In genomic region chr16:3152273-3153076, GRCh38 we compare ENCODE assay signal across 8 cellular contexts. TPM values are rescaled to one million over a fixed set of nuclear protein-coding genes. Genes with fewer than 3 reads are reported as not detected.
A peak's percentile ranks its signal among the peaks of the same experiment; 100 is the strongest.
DNase-seq lines count a peak whose midpoint lies in the region; ATAC-seq and TF ChIP-seq lines count a peak whose summit lies in the region.

No MANE protein-coding gene starts in this region.

- peaks cover 1 to 22% (median 9%) of the 10 kb centered on the region in 4 donors for H3K4me1 ChIP-seq in liver (ENCODE audit: control insufficient read depth in 4 of 4, insufficient read depth in 4 of 4, low read length in 3 of 4)

- TF ChIP-seq RAD21 in liver (IDR thresholded peaks at IDR 0.05), result peak; percentile 44 to 61

- 13% methylated on average over 46 of the region's 46 CpGs for WGBS in liver

- CTCF ChIA-PET in BJ (lab: Yijun Ruan, JAX), result interaction anchor here (0.9 to 3.5 kb wide), 12 partner anchors 13 to 122 kb away, joined by 3 to 15 read pairs (median 3); partner anchors contain the start of genes OR1F1 and ZNF213
- CTCF ChIA-PET in activated CD4-positive, alpha-beta T cell treated with anti-CD3 and anti-CD28 coated beads, Interleukin-2, amount 10 ng/mL, durations not matched to agents 7 days and 5 days (lab: Charles Lee), result interaction anchor here (0.6 to 1.3 kb wide), 4 partner anchors 9 to 347 kb away, joined by 3 read pairs; no protein-coding TSS in a partner anchor

- peak; percentile 52 for TF ChIP-seq CTCF in BJ (IDR thresholded peaks at IDR 0.05; ENCODE audit: insufficient read depth, low read depth, low read length)
- TF ChIP-seq CTCF in liver (IDR thresholded peaks at IDR 0.05; ENCODE audit: low read depth, low read length, missing input control), result peak; percentile 18

- H3K27ac Mint-ChIP-seq in activated CD4-positive, alpha-beta T cell treated with anti-CD3 and anti-CD28 coated beads, Interleukin-2, amount 10 ng/mL, durations not matched to agents 7 days and 5 days, result peak overlapping the region; percentile 79

- H3K4me1 Mint-ChIP-seq in activated CD4-positive, alpha-beta T cell treated with anti-CD3 and anti-CD28 coated beads, Interleukin-2, amount 10 ng/mL, durations not matched to agents 7 days and 5 days, result peaks cover 39% of the 10 kb centered on the region

- DNase-seq in BJ (ENCODE audit: low read depth), result peak; percentile 49
- peak; percentile 97 to 99 for DNase-seq in NCI-H524 (lab: John Stamatoyannopoulos, UW)
- peak; percentile 79 for DNase-seq in activated CD4-positive, alpha-beta T cell treated with anti-CD3 and anti-CD28 coated beads, Interleukin-2, amount 10 ng/mL, durations not matched to agents 7 days and 5 days
- peak; percentile 80 to 89 for DNase-seq in dermis microvascular lymphatic vessel endothelial cell (ENCODE audit: low read depth in 2 of 2)
- peak; percentile 80 for DNase-seq in stimulated activated CD4-positive, alpha-beta T cell treated with anti-CD3 and anti-CD28 coated beads, Interleukin-4, amount 100 ng/mL, for 1 hour

- peak overlapping the region; percentile 49 for H3K4me3 ChIP-seq in BJ (ENCODE audit: low read depth, low read length)
- peak overlapping the region in 2 of 3 donors; percentile 23 to 35 for H3K4me3 ChIP-seq in liver (ENCODE audit: low read depth in 1 of 3, low read length in 3 of 3)

- peaks cover 37% of the 10 kb centered on the region for H3K27me3 Mint-ChIP-seq in activated CD4-positive, alpha-beta T cell treated with anti-CD3 and anti-CD28 coated beads, Interleukin-2, amount 10 ng/mL, durations not matched to agents 7 days and 5 days

- H3K4me3 Mint-ChIP-seq in activated CD4-positive, alpha-beta T cell treated with anti-CD3 and anti-CD28 coated beads, Interleukin-2, amount 10 ng/mL, durations not matched to agents 7 days and 5 days, result peak overlapping the region; percentile 72

- ATAC-seq in HG02610 (IDR thresholded peaks at IDR 0.05; ENCODE audit: unreplicated experiment) (peak; percentile 26), HG02571 (IDR thresholded peaks at IDR 0.05; ENCODE audit: unreplicated experiment) (no peak)

- H3K27ac ChIP-seq in liver (ENCODE audit: low read depth in 1 of 2, low read length in 2 of 2), result no peak overlapping the region

- H3K27me3 ChIP-seq in BJ (ENCODE audit: control insufficient read depth, insufficient read depth, low read length), result no peaks in the 10 kb centered on the region
- no peaks in the 10 kb centered on the region for H3K27me3 ChIP-seq in liver (ENCODE audit: control insufficient read depth in 4 of 4, insufficient read depth in 4 of 4, low read length in 3 of 4)

- no peak overlapping the region for H3K9ac ChIP-seq in liver (ENCODE audit: low read depth in 1 of 2, low read length in 2 of 2)

- H3K36me3 ChIP-seq in BJ (ENCODE audit: control insufficient read depth, insufficient read depth, low read length) (no peaks in the 10 kb centered on the region), liver (ENCODE audit: control insufficient read depth in 4 of 4, insufficient read depth in 3 of 4, low read depth in 1 of 4, low read length in 3 of 4) (no peaks in the 10 kb centered on the region)

- H3K9me3 ChIP-seq in liver (ENCODE audit: control insufficient read depth in 4 of 4, low read length in 3 of 4), result no peaks in the 10 kb centered on the region

- peaks cover 6% of the 10 kb centered on the region for H3K9me3 Mint-ChIP-seq in activated CD4-positive, alpha-beta T cell treated with anti-CD3 and anti-CD28 coated beads, Interleukin-2, amount 10 ng/mL, durations not matched to agents 7 days and 5 days

- H3K36me3 Mint-ChIP-seq in activated CD4-positive, alpha-beta T cell treated with anti-CD3 and anti-CD28 coated beads, Interleukin-2, amount 10 ng/mL, durations not matched to agents 7 days and 5 days (ENCODE audit: low read depth), result peaks cover 5% of the 10 kb centered on the region

- POLR2A ChIA-PET in BJ (lab: Charles Lee), result interaction anchor here (0.8 kb wide), 1 partner anchor 18 kb away, joined by 6 read pairs; the partner anchor contains the start of gene ZNF213
- POLR2A ChIA-PET in activated CD4-positive, alpha-beta T cell treated with anti-CD3 and anti-CD28 coated beads, Interleukin-2, amount 10 ng/mL, durations not matched to agents 7 days and 5 days (lab: Charles Lee), result no interaction called here

TF ChIP-seq in liver, 16 proteins besides CTCF, POLR2A, EP300 and RAD21:
- peak; percentile 99 for TF ChIP-seq ATF3 (IDR thresholded peaks at IDR 0.05)
- peak in 1 of 2 donors; percentile 11 for TF ChIP-seq HNF4A (conservative IDR thresholded peaks at IDR 0.05)
- no peak for TF ChIP-seq HNF4G (IDR thresholded peaks at IDR 0.05)
- peak; percentile 19 to 76 for TF ChIP-seq EGR1 (IDR thresholded peaks at IDR 0.05; ENCODE audit: low read depth in 2 of 2)
- peak; percentile 18 for TF ChIP-seq NR2F2 (IDR thresholded peaks at IDR 0.05)
- TF ChIP-seq RXRA (IDR thresholded peaks at IDR 0.05), result peak in 1 of 2 donors; percentile 22
- no peak for TF ChIP-seq SP1 (IDR thresholded peaks at IDR 0.05)

RNA-seq across cellular contexts. Expression of gene ZNF213, which starts 17.6 kb away (rescaled TPM):
- polyA plus RNA-seq in BJ (2011; rRNA removed), result 0.63 and 0.77 TPM in 2 replicates
- 1.2 and 2.0 TPM in 2 replicates for polyA minus RNA-seq in BJ (2011; rRNA and poly(A)+ RNA removed)
- 10 to 100 TPM in 1 of 2 experiments, 1 to 10 TPM in 1; 9.9 to 11.1 TPM for total RNA-seq in activated CD4-positive, alpha-beta T cell treated with anti-CD3 and anti-CD28 coated beads, Interleukin-2, amount 10 ng/mL, durations not matched to agents 7 days and 5 days
- total RNA-seq in dermis microvascular lymphatic vessel endothelial cell, result 2.8 and 5.4 TPM in 2 replicates
- 1 to 10 TPM; 1.9 to 4.5 TPM for total RNA-seq in liver
- polyA plus RNA-seq in liver, result 1 to 10 TPM in 1 of 2 donors, under 1 TPM in 1; 0.56 to 1.6 TPM

RNA-seq across cellular contexts. Expression of gene OR1F1, which starts 35.5 kb away (rescaled TPM):
- polyA plus RNA-seq in BJ (2011; rRNA removed) (0.33 and 0.64 TPM in 2 replicates), liver (not detected)
- polyA minus RNA-seq in BJ (2011; rRNA and poly(A)+ RNA removed), result 0.33 TPM in 1 of 2 replicates, not detected in the other
- not detected for total RNA-seq in activated CD4-positive, alpha-beta T cell treated with anti-CD3 and anti-CD28 coated beads, Interleukin-2, amount 10 ng/mL, durations not matched to agents 7 days and 5 days
- total RNA-seq in dermis microvascular lymphatic vessel endothelial cell (not detected in 2 replicates), liver (not detected)

RNA-seq across cellular contexts. Expression of gene ZNF205, which starts 40.1 kb away (rescaled TPM):
- 4.2 and 9.0 TPM in 2 replicates for polyA plus RNA-seq in BJ (2011; rRNA removed)
- 3.0 and 5.6 TPM in 2 replicates for polyA minus RNA-seq in BJ (2011; rRNA and poly(A)+ RNA removed)
- total RNA-seq in activated CD4-positive, alpha-beta T cell treated with anti-CD3 and anti-CD28 coated beads, Interleukin-2, amount 10 ng/mL, durations not matched to agents 7 days and 5 days, result not detected
- total RNA-seq in dermis microvascular lymphatic vessel endothelial cell, result 14.9 and 17.2 TPM in 2 replicates
- 1 to 10 TPM; 4.1 to 6.9 TPM for total RNA-seq in liver
- polyA plus RNA-seq in liver, result 1 to 10 TPM; 2.0 to 5.9 TPM

RNA-seq across cellular contexts. Expression of gene ZSCAN10, which starts 53.4 kb away (rescaled TPM):
- not detected in 2 replicates for polyA plus RNA-seq in BJ (2011; rRNA removed)
- polyA minus RNA-seq in BJ (2011; rRNA and poly(A)+ RNA removed), result not detected in 2 replicates
- total RNA-seq in activated CD4-positive, alpha-beta T cell treated with anti-CD3 and anti-CD28 coated beads, Interleukin-2, amount 10 ng/mL, durations not matched to agents 7 days and 5 days, result under 1 TPM; 0.29 to 0.35 TPM
- not detected in 2 replicates for total RNA-seq in dermis microvascular lymphatic vessel endothelial cell
- total RNA-seq in liver, result not detected
- polyA plus RNA-seq in liver, result not detected

Comparison
In these comparisons a context has a peak if more than half of its experiments do, and no peak if none do; other contexts are left out.
1. RNA of gene ZNF205, which starts 40.1 kb away (total RNA-seq): 14.9 to 17.2 TPM in dermis microvascular lymphatic vessel endothelial cell and 4.1 to 6.9 TPM in liver; not detected in activated CD4-positive, alpha-beta T cell treated with anti-CD3 and anti-CD28 coated beads, Interleukin-2, amount 10 ng/mL, durations not matched to agents 7 days and 5 days; every median in the first group is over 4 times any median in the second.
2. Peak in every context shown above with its lines, with median percentiles within 50 percentile points of each other: DNase-seq.